In the genomic region with DNA sequence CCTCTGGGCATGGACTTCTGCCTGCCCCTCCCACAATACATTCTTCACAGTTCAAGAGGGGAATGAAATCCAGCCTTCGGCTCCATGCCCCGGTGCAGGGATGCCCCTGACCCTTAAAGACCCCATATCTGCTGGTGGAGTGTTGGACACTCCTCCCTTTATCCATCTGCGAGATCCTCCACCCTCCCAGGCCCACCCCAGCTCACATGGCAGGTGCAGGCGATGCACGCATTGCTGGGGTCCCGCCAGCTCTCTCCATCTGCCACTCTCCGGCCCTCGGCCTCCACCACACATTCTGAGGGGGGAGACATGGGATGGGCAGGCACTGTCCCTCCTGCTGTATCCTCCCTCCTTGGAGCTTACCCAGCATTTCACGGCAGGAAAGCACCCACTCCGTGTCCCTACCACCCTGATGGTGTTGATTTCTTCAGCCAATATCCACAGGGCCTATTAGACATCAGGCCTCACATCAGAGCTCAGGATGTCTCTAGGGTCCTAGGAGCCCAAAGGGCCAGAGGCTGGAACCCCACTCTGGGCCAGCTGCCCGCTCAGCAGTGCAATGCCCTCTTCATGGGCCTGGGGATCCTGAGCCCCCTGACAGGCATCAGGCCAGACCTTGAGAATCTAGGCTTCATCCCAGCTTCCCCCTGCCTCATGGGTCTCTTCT, we compare ENCODE assay signal across 19 cellular contexts. TPM values are rescaled to one million over a fixed set of nuclear protein-coding genes. Genes with fewer than 3 reads are reported as not detected.
DNase-seq lines count a peak whose midpoint lies in the region; ATAC-seq, FAIRE-seq and TF ChIP-seq lines count a peak whose summit lies in the region.
"Had no signal": no experiment of that assay in that cellular context is flagged by ENCODE, and none has a peak within 500 bp of the region (broad histone marks: within the 10 kb centered on the region; RNA-seq: fewer than 3 reads in every experiment).

No MANE protein-coding gene starts in this region.

- H3K9me3 ChIP-seq in kidney (ENCODE audit: control insufficient read depth in 1 of 2, low read length in 2 of 2) = no peaks in the 10 kb centered on the region
- H3K9me3 ChIP-seq: A549 had no signal

- no peak for TF ChIP-seq POLR2A in erythroblast (IDR thresholded peaks at IDR 0.05; ENCODE audit: low read length)

- no peak overlapping the region for H3K4me3 Mint-ChIP-seq in activated naive CD8-positive, alpha-beta T cell treated with anti-CD3 and anti-CD28 coated beads, Interleukin-2, amount 10 ng/mL, durations not matched to agents 7 days and 5 days
- no peak overlapping the region for H3K4me3 Mint-ChIP-seq in activated naive CD8-positive, alpha-beta T cell treated with anti-CD3 and anti-CD28 coated beads for 36 hours
- no peak overlapping the region for H3K4me3 Mint-ChIP-seq in brain
- no peak overlapping the region for H3K4me3 Mint-ChIP-seq in stimulated activated naive B cell treated with anti-CD40 and anti-IgM and Interleukin-4, amounts not matched to agents 10 μg/mL and 1 μg/mL and 100 μg/mL, for 72 hours

- no peak for FAIRE-seq in kidney (lab: Jason Lieb, UNC)
- FAIRE-seq: A549 had no signal

- no peak overlapping the region for H3K4me3 ChIP-seq in kidney (ENCODE audit: low read length in 2 of 2)
- H3K4me3 ChIP-seq: A549 had no signal

- H3K36me3 ChIP-seq in kidney (ENCODE audit: control insufficient read depth in 1 of 2, insufficient read depth in 2 of 2, low read length in 2 of 2) = no peaks in the 10 kb centered on the region

- no peak overlapping the region for H3K27ac ChIP-seq in kidney (ENCODE audit: low read depth in 2 of 2, low read length in 2 of 2)
- H3K27ac ChIP-seq: A549, HL-60 had no signal

- peaks cover 3% of the 10 kb centered on the region for H3K27me3 Mint-ChIP-seq in activated naive CD8-positive, alpha-beta T cell treated with anti-CD3 and anti-CD28 coated beads, Interleukin-2, amount 10 ng/mL, durations not matched to agents 7 days and 5 days
- H3K27me3 Mint-ChIP-seq in activated naive CD8-positive, alpha-beta T cell treated with anti-CD3 and anti-CD28 coated beads for 36 hours = peaks cover 3% of the 10 kb centered on the region
- H3K27me3 Mint-ChIP-seq in brain = peaks cover 4% of the 10 kb centered on the region
- peaks cover 7 to 30% of the 10 kb centered on the region in 2 donors for H3K27me3 Mint-ChIP-seq in stimulated activated naive B cell treated with anti-CD40 and anti-IgM and Interleukin-4, amounts not matched to agents 10 μg/mL and 1 μg/mL and 100 μg/mL, for 72 hours

- peaks cover 7% of the 10 kb centered on the region for H3K4me1 Mint-ChIP-seq in activated naive CD8-positive, alpha-beta T cell treated with anti-CD3 and anti-CD28 coated beads, Interleukin-2, amount 10 ng/mL, durations not matched to agents 7 days and 5 days
- peaks cover 3% of the 10 kb centered on the region for H3K4me1 Mint-ChIP-seq in activated naive CD8-positive, alpha-beta T cell treated with anti-CD3 and anti-CD28 coated beads for 36 hours
- peaks cover 11% of the 10 kb centered on the region for H3K4me1 Mint-ChIP-seq in brain
- H3K4me1 Mint-ChIP-seq in stimulated activated naive B cell treated with anti-CD40 and anti-IgM and Interleukin-4, amounts not matched to agents 10 μg/mL and 1 μg/mL and 100 μg/mL, for 72 hours = peaks cover 0 to 2% of the 10 kb centered on the region in 2 donors

- no peak overlapping the region for H3K27ac Mint-ChIP-seq in activated naive CD8-positive, alpha-beta T cell treated with anti-CD3 and anti-CD28 coated beads, Interleukin-2, amount 10 ng/mL, durations not matched to agents 7 days and 5 days
- H3K27ac Mint-ChIP-seq in activated naive CD8-positive, alpha-beta T cell treated with anti-CD3 and anti-CD28 coated beads for 36 hours = no peak overlapping the region
- H3K27ac Mint-ChIP-seq in brain = peak overlapping the region; percentile 15 to 90 (median 61)
- H3K27ac Mint-ChIP-seq in stimulated activated naive B cell treated with anti-CD40 and anti-IgM and Interleukin-4, amounts not matched to agents 10 μg/mL and 1 μg/mL and 100 μg/mL, for 72 hours = peak overlapping the region; percentile 84

- no peak for ATAC-seq in activated naive CD8-positive, alpha-beta T cell treated with anti-CD3 and anti-CD28 coated beads, Interleukin-2, amount 10 ng/mL, durations not matched to agents 7 days and 5 days (ENCODE audit: low read depth)
- no peak for ATAC-seq in stimulated activated naive B cell treated with anti-CD40 and anti-IgM and Interleukin-4, amounts not matched to agents 10 μg/mL and 1 μg/mL and 100 μg/mL, for 72 hours (replicated peaks)

- H3K9me3 Mint-ChIP-seq in activated naive CD8-positive, alpha-beta T cell treated with anti-CD3 and anti-CD28 coated beads, Interleukin-2, amount 10 ng/mL, durations not matched to agents 7 days and 5 days = no peaks in the 10 kb centered on the region
- peaks cover 1% of the 10 kb centered on the region for H3K9me3 Mint-ChIP-seq in activated naive CD8-positive, alpha-beta T cell treated with anti-CD3 and anti-CD28 coated beads for 36 hours
- no peaks in the 10 kb centered on the region for H3K9me3 Mint-ChIP-seq in brain
- no peaks in the 10 kb centered on the region for H3K9me3 Mint-ChIP-seq in stimulated activated naive B cell treated with anti-CD40 and anti-IgM and Interleukin-4, amounts not matched to agents 10 μg/mL and 1 μg/mL and 100 μg/mL, for 72 hours

- no peaks in the 10 kb centered on the region for H3K36me3 Mint-ChIP-seq in activated naive CD8-positive, alpha-beta T cell treated with anti-CD3 and anti-CD28 coated beads, Interleukin-2, amount 10 ng/mL, durations not matched to agents 7 days and 5 days
- no peaks in the 10 kb centered on the region for H3K36me3 Mint-ChIP-seq in activated naive CD8-positive, alpha-beta T cell treated with anti-CD3 and anti-CD28 coated beads for 36 hours
- H3K36me3 Mint-ChIP-seq in brain = no peaks in the 10 kb centered on the region
- H3K36me3 Mint-ChIP-seq in stimulated activated naive B cell treated with anti-CD40 and anti-IgM and Interleukin-4, amounts not matched to agents 10 μg/mL and 1 μg/mL and 100 μg/mL, for 72 hours = no peaks in the 10 kb centered on the region

- POLR2A ChIA-PET in activated naive CD8-positive, alpha-beta T cell treated with anti-CD3 and anti-CD28 coated beads, Interleukin-2, amount 10 ng/mL, durations not matched to agents 7 days and 5 days (lab: Charles Lee) = interaction anchor here (2.4 kb wide), 1 partner anchor 18 kb away, joined by 11 read pairs; a partner anchor contains a TSS

- H3K9ac ChIP-seq in kidney (ENCODE audit: low read length in 2 of 2) = no peak overlapping the region

- no peaks in the 10 kb centered on the region for H3K4me1 ChIP-seq in kidney (ENCODE audit: control insufficient read depth in 1 of 2, insufficient read depth in 1 of 2, low read depth in 1 of 2, low read length in 2 of 2)
- H3K4me1 ChIP-seq: A549 had no signal

- peak; percentile 20 for DNase-seq in activated naive CD8-positive, alpha-beta T cell treated with anti-CD3 and anti-CD28 coated beads, Interleukin-2, amount 10 ng/mL, durations not matched to agents 7 days and 5 days
- DNase-seq in activated naive CD8-positive, alpha-beta T cell treated with anti-CD3 and anti-CD28 coated beads for 36 hours = no peak
- DNase-seq in kidney (peak; percentile 59), T-helper 1 cell (no peak), NCI-H2029 (lab: John Stamatoyannopoulos, UW) (no peak), erythroblast (lab: John Stamatoyannopoulos, UW) (no peak)
- DNase-seq in stimulated activated naive B cell treated with anti-CD40 and anti-IgM and Interleukin-4, amounts not matched to agents 10 μg/mL and 1 μg/mL and 100 μg/mL, for 72 hours = no peak
- DNase-seq: DND-41; GF-D8; GOT3; KG1; NCI-H1048; NCI-H226; NK-92 treated with Interleukin-12 subunit alpha and Interleukin-12 subunit beta, amount 100 ng/mL, for 24 hours; RPMI8226 had no signal

- intact Hi-C loops in kidney (cut with DNase I) = no loop called here

- TF ChIP-seq CTCF in brain (conservative IDR thresholded peaks at IDR 0.05) (no peak), kidney (IDR thresholded peaks at IDR 0.05; ENCODE audit: borderline replicate concordance, extremely low read depth, insufficient read depth) (no peak)

RNA-seq across cellular contexts. Expression of a gene that starts 18.3 kb away (rescaled TPM):
- 100 to 1,000 TPM; 134 TPM for total RNA-seq in activated naive CD8-positive, alpha-beta T cell treated with anti-CD3 and anti-CD28 coated beads, Interleukin-2, amount 10 ng/mL, durations not matched to agents 7 days and 5 days
- total RNA-seq in activated naive CD8-positive, alpha-beta T cell treated with anti-CD3 and anti-CD28 coated beads for 36 hours = 100 to 1,000 TPM; 125 to 127 TPM
- polyA plus RNA-seq in brain (ENCODE audit: insufficient read depth, low read depth, low replicate concordance) (392 TPM), kidney (ENCODE audit: insufficient read depth, low read depth, low replicate concordance) (684 TPM)
- total RNA-seq in kidney = 161 TPM

RNA-seq across cellular contexts. Expression of a gene that starts 29.6 kb away (rescaled TPM):
- total RNA-seq in activated naive CD8-positive, alpha-beta T cell treated with anti-CD3 and anti-CD28 coated beads, Interleukin-2, amount 10 ng/mL, durations not matched to agents 7 days and 5 days = under 1 TPM; 0.57 to 0.69 TPM
- total RNA-seq in activated naive CD8-positive, alpha-beta T cell treated with anti-CD3 and anti-CD28 coated beads for 36 hours = under 1 TPM; 0.10 to 0.14 TPM
- polyA plus RNA-seq in brain (ENCODE audit: insufficient read depth, low read depth, low replicate concordance) = 0.29 TPM
- total RNA-seq in kidney = 44.6 TPM
- polyA plus RNA-seq in kidney (ENCODE audit: insufficient read depth, low read depth, low replicate concordance) = 7.7 TPM
- total RNA-seq: M059J had no signal

RNA-seq across cellular contexts. Expression of a gene that starts 50.7 kb away (rescaled TPM):
- total RNA-seq in activated naive CD8-positive, alpha-beta T cell treated with anti-CD3 and anti-CD28 coated beads, Interleukin-2, amount 10 ng/mL, durations not matched to agents 7 days and 5 days = not detected
- total RNA-seq in activated naive CD8-positive, alpha-beta T cell treated with anti-CD3 and anti-CD28 coated beads for 36 hours = under 1 TPM; 0.12 to 0.23 TPM
- polyA plus RNA-seq in brain (ENCODE audit: insufficient read depth, low read depth, low replicate concordance) (7.8 TPM), kidney (ENCODE audit: insufficient read depth, low read depth, low replicate concordance) (2.8 TPM)
- total RNA-seq in kidney = 12.2 TPM

RNA-seq across cellular contexts. Expression of a gene that starts 56.8 kb away (rescaled TPM):
- 1 to 10 TPM; 7.7 to 8.2 TPM for total RNA-seq in activated naive CD8-positive, alpha-beta T cell treated with anti-CD3 and anti-CD28 coated beads, Interleukin-2, amount 10 ng/mL, durations not matched to agents 7 days and 5 days
- total RNA-seq in activated naive CD8-positive, alpha-beta T cell treated with anti-CD3 and anti-CD28 coated beads for 36 hours = 1 to 10 TPM; 3.8 to 4.0 TPM
- polyA plus RNA-seq in brain (ENCODE audit: insufficient read depth, low read depth, low replicate concordance) (2.7 TPM), kidney (ENCODE audit: insufficient read depth, low read depth, low replicate concordance) (13.0 TPM)
- 27.1 TPM for total RNA-seq in kidney

Comparison
In these comparisons a context has a peak if more than half of its experiments do, and no peak if none do; other contexts are left out.
1. DNase-seq: peak in activated naive CD8-positive, alpha-beta T cell treated with anti-CD3 and anti-CD28 coated beads, Interleukin-2, amount 10 ng/mL, durations not matched to agents 7 days and 5 days (single experiment) and kidney (single experiment); none in activated naive CD8-positive, alpha-beta T cell treated with anti-CD3 and anti-CD28 coated beads for 36 hours (single experiment), stimulated activated naive B cell treated with anti-CD40 and anti-IgM and Interleukin-4, amounts not matched to agents 10 μg/mL and 1 μg/mL and 100 μg/mL, for 72 hours (single experiment), T-helper 1 cell (0 of 5), NCI-H2029 (single experiment) and erythroblast (0 of 2).
2. H3K27ac Mint-ChIP-seq: peak in brain (5 of 5) and stimulated activated naive B cell treated with anti-CD40 and anti-IgM and Interleukin-4, amounts not matched to agents 10 μg/mL and 1 μg/mL and 100 μg/mL, for 72 hours (single experiment); none in activated naive CD8-positive, alpha-beta T cell treated with anti-CD3 and anti-CD28 coated beads, Interleukin-2, amount 10 ng/mL, durations not matched to agents 7 days and 5 days (single experiment) and activated naive CD8-positive, alpha-beta T cell treated with anti-CD3 and anti-CD28 coated beads for 36 hours (single experiment).
3. RNA of a gene that starts 29.6 kb away (total RNA-seq): 44.6 TPM in kidney (single experiment); 0.57 to 0.69 TPM in activated naive CD8-positive, alpha-beta T cell treated with anti-CD3 and anti-CD28 coated beads, Interleukin-2, amount 10 ng/mL, durations not matched to agents 7 days and 5 days and 0.10 to 0.14 TPM in activated naive CD8-positive, alpha-beta T cell treated with anti-CD3 and anti-CD28 coated beads for 36 hours; every median in the first group is over 10 times any median in the second.
4. RNA of a gene that starts 50.7 kb away (total RNA-seq): 12.2 TPM in kidney (single experiment); 0.12 to 0.23 TPM in activated naive CD8-positive, alpha-beta T cell treated with anti-CD3 and anti-CD28 coated beads for 36 hours and not detected in activated naive CD8-positive, alpha-beta T cell treated with anti-CD3 and anti-CD28 coated beads, Interleukin-2, amount 10 ng/mL, durations not matched to agents 7 days and 5 days; every median in the first group is over 10 times any median in the second.